Comparison of ENCODE assay signal across 10 cellular contexts in genomic region chr5:135890867-135891266, GRCh38. TPM values are rescaled to one million over a fixed set of nuclear protein-coding genes. Genes with fewer than 3 reads are reported as not detected.
DNase-seq lines count a peak whose midpoint lies in the region; ATAC-seq and TF ChIP-seq lines count a peak whose summit lies in the region.
"Had no signal": no experiment of that assay in that cellular context is flagged by ENCODE, and none has a peak within 500 bp of the region (broad histone marks: within the 10 kb centered on the region; RNA-seq: fewer than 3 reads in every experiment).

No MANE protein-coding gene starts in this region.

- ATAC-seq in GM21529 (IDR thresholded peaks at IDR 0.05; ENCODE audit: unreplicated experiment): peak; percentile 70

- H3K36me3 ChIP-seq in spleen: no peaks in the 10 kb centered on the region

- peak; percentile 62 for DNase-seq in NCI-H146 (lab: John Stamatoyannopoulos, UW)
- no peak for DNase-seq in NCI-H146 treated with DMSO at 0.1 percent for 48 hours (lab: John Stamatoyannopoulos, UW; ENCODE audit: unreplicated experiment)
- peak; percentile 37 for DNase-seq in M059J (ENCODE audit: low read depth)
- peak; percentile 79 for DNase-seq in myocyte (ENCODE audit: low read depth)
- DNase-seq in spleen: no peak
- DNase-seq in GF-D8 (lab: John Stamatoyannopoulos, UW): no peak
- no peak for DNase-seq in GM19240 (ENCODE audit: insufficient read length, low spot score)
- DNase-seq: activated effector memory CD4-positive, alpha-beta T cell treated with anti-CD3 and anti-CD28 coated beads, Interleukin-2, amount 50 U/mL, for 16 hours had no signal

- WGBS in spleen, 5 donors: 48 to 62% (median 51%) methylated on average over 5 of the region's 5 CpGs

- intact Hi-C loops in spleen (cut with DNase I; ENCODE audit: low total_unique reads): no loop called here

- H3K27ac ChIP-seq in spleen: no peak overlapping the region
- H3K27ac ChIP-seq: 22Rv1 had no signal

- no peak overlapping the region for H3K4me3 ChIP-seq in spleen

- TF ChIP-seq CTCF in spleen (IDR thresholded peaks at IDR 0.05 in 8 of 11, conservative IDR thresholded peaks at IDR 0.05 in 3 of 11): no peak

- no peaks in the 10 kb centered on the region for H3K9me3 ChIP-seq in spleen

- H3K27me3 ChIP-seq in spleen (replicated peaks in 1 of 7): peaks cover 0 to 24% (median 0%) of the 10 kb centered on the region in 7 donors

- H3K4me1 ChIP-seq in spleen: peaks cover 0 to 6% (median 5%) of the 10 kb centered on the region in 6 donors

- no peak for TF ChIP-seq POLR2A in spleen (IDR thresholded peaks at IDR 0.05)

RNA-seq across cellular contexts. Expression of gene IL9, which starts 4.8 kb away (rescaled TPM):
- not detected in 2 replicates for total RNA-seq in M059J (2014; rRNA removed; shearing (Covaris generic))
- not detected in 2 replicates for total RNA-seq in myocyte
- polyA plus RNA-seq in myocyte (2012): not detected
- not detected for total RNA-seq in spleen
- polyA plus RNA-seq in spleen: not detected

RNA-seq across cellular contexts. Expression of gene SLC25A48, which starts 56.4 kb away (rescaled TPM):
- total RNA-seq in M059J (2014; rRNA removed; shearing (Covaris generic)): not detected in 2 replicates
- total RNA-seq in myocyte: not detected in 2 replicates
- polyA plus RNA-seq in myocyte (2012): not detected
- total RNA-seq in spleen: under 1 TPM in 2 of 7 donors, not detected in 5; 0.33 to 0.66 TPM
- under 1 TPM in 1 of 3 donors, not detected in 2; 0.06 TPM for polyA plus RNA-seq in spleen

Comparison
In these comparisons a context has a peak if more than half of its experiments do, and no peak if none do; other contexts are left out.
1. DNase-seq: peak in NCI-H146 (single experiment), M059J (single experiment) and myocyte (single experiment); none in NCI-H146 treated with DMSO at 0.1 percent for 48 hours (single experiment), spleen (single experiment), GF-D8 (single experiment) and GM19240 (single experiment).